In genomic region chr3:33911525-33912322, GRCh38 we compare ENCODE assay signal across 2 cellular contexts.
TF ChIP-seq lines count a peak whose summit lies in the region.

No MANE protein-coding gene starts in this region.

TF ChIP-seq in SK-N-SH, 30 proteins besides CTCF, POLR2A, EP300 and RAD21:
- TF ChIP-seq MEF2A (IDR thresholded peaks at IDR 0.05; ENCODE audit: borderline replicate concordance, low read depth) (no peak), EZH2phosphoT487 (IDR thresholded peaks at IDR 0.05; ENCODE audit: borderline replicate concordance, low read depth) (no peak), JUND (IDR thresholded peaks at IDR 0.05) (peak; percentile 55; the same call in 1 of the 2 replicates), FOSL2 (IDR thresholded peaks at IDR 0.05; ENCODE audit: borderline replicate concordance, low read depth) (peak; percentile 32; the same call in 1 of the 2 replicates), IRF3 (IDR thresholded peaks at IDR 0.05; ENCODE audit: low read depth, low read length) (no peak), PBX3 (IDR thresholded peaks at IDR 0.05) (0 out of 2 replicates have a peak, but pooled peaks have one; percentile 13), SIN3A (IDR thresholded peaks at IDR 0.05; ENCODE audit: borderline replicate concordance, low read depth, low read length) (no peak), YY1 (IDR thresholded peaks at IDR 0.05; ENCODE audit: low read depth) (no peak), REST (IDR thresholded peaks at IDR 0.05; ENCODE audit: low read depth, low read length) (no peak), TAF1 (IDR thresholded peaks at IDR 0.05; ENCODE audit: borderline replicate concordance, low read depth, low read length) (no peak), ZBTB33 (IDR thresholded peaks at IDR 0.05; ENCODE audit: borderline replicate concordance, low read depth) (no peak), FOXJ3 (CRISPR knock-in tag; IDR thresholded peaks at IDR 0.05) (no peak), MXI1 (IDR thresholded peaks at IDR 0.05; ENCODE audit: low read depth, low read length) (no peak)

TF ChIP-seq in HepG2, 621 proteins besides CTCF, POLR2A, EP300 and RAD21:
- TF ChIP-seq SMARCE1 (IDR thresholded peaks at IDR 0.05; ENCODE audit: borderline replicate concordance) (no peak), ERF (CRISPR knock-in tag; IDR thresholded peaks at IDR 0.05) (no peak), ZMAT5 (CRISPR knock-in tag; IDR thresholded peaks at IDR 0.05; ENCODE audit: borderline replicate concordance, low read depth) (no peak), PAX8 (CRISPR knock-in tag; IDR thresholded peaks at IDR 0.05; ENCODE audit: borderline replicate concordance) (no peak), ZNF7 (CRISPR knock-in tag; IDR thresholded peaks at IDR 0.05) (no peak), ZNF556 (CRISPR knock-in tag; IDR thresholded peaks at IDR 0.05; ENCODE audit: borderline replicate concordance) (no peak), PHF8 (CRISPR knock-in tag; IDR thresholded peaks at IDR 0.05) (no peak), KAT2B (IDR thresholded peaks at IDR 0.05; ENCODE audit: borderline replicate concordance, low read depth, low read length) (no peak), ZNF75D (CRISPR knock-in tag; IDR thresholded peaks at IDR 0.05; ENCODE audit: borderline replicate concordance) (no peak), NR0B2 (CRISPR knock-in tag; IDR thresholded peaks at IDR 0.05) (no peak), LBX2 (CRISPR knock-in tag; IDR thresholded peaks at IDR 0.05; ENCODE audit: borderline replicate concordance) (no peak)
